ENCODE assay signal across 10 cellular contexts in genomic region chr15:31605467-31605931, GRCh38.
DNase-seq lines count a peak whose midpoint lies in the region; ATAC-seq and TF ChIP-seq lines count a peak whose summit lies in the region.
"Had no signal": no experiment of that assay in that cellular context is flagged by ENCODE, and none has a peak within 500 bp of the region (broad histone marks: within the 10 kb centered on the region; RNA-seq: fewer than 3 reads in every experiment).

No MANE protein-coding gene starts in this region.

- ATAC-seq in WTC11 (peak; percentile 95), left ventricle myocardium superior (peak; percentile 43), HG03045 (IDR thresholded peaks at IDR 0.05; ENCODE audit: unreplicated experiment) (no peak)
- ATAC-seq in CD4-positive, alpha-beta T cell (ENCODE audit: poor library complexity), result no peak

- H3K27ac ChIP-seq in 22Rv1, result no peak overlapping the region
- H3K27ac ChIP-seq in CD4-positive, alpha-beta T cell (ENCODE audit: low read depth, low read length), result no peak overlapping the region

- peak; percentile 23; the same call in 1 of the 2 replicates for TF ChIP-seq CTCF in 22Rv1 (IDR thresholded peaks at IDR 0.05)
- TF ChIP-seq CTCF in GM10248 (IDR thresholded peaks at IDR 0.05; ENCODE audit: control extremely low read depth, extremely low read depth, low read depth, missing control alignments), result peak; percentile 15
- no peak for TF ChIP-seq CTCF in WTC11 (IDR thresholded peaks at IDR 0.05)
- TF ChIP-seq CTCF in CD4-positive, alpha-beta T cell (IDR thresholded peaks at IDR 0.05), result no peak

- peaks cover 20% of the 10 kb centered on the region for H3K4me1 Mint-ChIP-seq in WTC11
- H3K4me1 Mint-ChIP-seq in CD4-positive, alpha-beta T cell (ENCODE audit: low read depth), result no peaks in the 10 kb centered on the region

- CTCF ChIA-PET in GM10248 (lab: Yijun Ruan, JAX) (interaction anchor here (1.2 kb wide), 1 partner anchor 9 kb away, joined by 3 read pairs; no protein-coding TSS in a partner anchor), WTC11 (lab: Charles Lee) (interaction anchor here (0.6 to 1.0 kb wide), 3 partner anchors 9 to 150 kb away, joined by 3 read pairs; no protein-coding TSS in a partner anchor)
- CTCF ChIA-PET in CD4-positive, alpha-beta T cell (lab: Charles Lee), result no interaction called here

- no peak for DNase-seq in GM10248 (ENCODE audit: extremely low spot score)
- DNase-seq in WTC11 (ENCODE audit: low spot score), result peak; percentile 62
- DNase-seq in left ventricle myocardium superior, result no peak
- no peak for DNase-seq in CD4-positive, alpha-beta T cell
- no peak for DNase-seq in stimulated activated CD4-positive, alpha-beta T cell treated with anti-CD3 and anti-CD28 coated beads, Interleukin-2, amount 100 ng/mL, for 48 hours
- DNase-seq in NCI-H1105 (lab: John Stamatoyannopoulos, UW), result no peak
- DNase-seq: activated CD4-positive, alpha-beta T cell treated with anti-CD3 and anti-CD28 coated beads, Interleukin-2, amount 50 U/mL, for 4 hours; stimulated activated CD4-positive, alpha-beta T cell treated with anti-CD3 and anti-CD28 coated beads, Interleukin-4, amount 100 ng/mL, for 24 hours had no signal

- H3K27me3 ChIP-seq in CD4-positive, alpha-beta T cell (ENCODE audit: control insufficient read depth, insufficient read depth, low read length), result no peaks in the 10 kb centered on the region

- H3K27ac Mint-ChIP-seq in WTC11, result no peak overlapping the region
- H3K27ac Mint-ChIP-seq in CD4-positive, alpha-beta T cell, result no peak overlapping the region

- H3K9me3 Mint-ChIP-seq in WTC11, result peaks cover 14% of the 10 kb centered on the region
- H3K9me3 Mint-ChIP-seq in CD4-positive, alpha-beta T cell, result no peaks in the 10 kb centered on the region

- H3K27me3 Mint-ChIP-seq in WTC11 (ENCODE audit: low read depth), result no peaks in the 10 kb centered on the region; the same call in 1 of the 2 replicates
- peaks cover 47% of the 10 kb centered on the region for H3K27me3 Mint-ChIP-seq in CD4-positive, alpha-beta T cell

- POLR2A ChIA-PET in GM10248 (lab: Yijun Ruan, JAX), result no interaction called here
- POLR2A ChIA-PET in WTC11 (lab: Charles Lee), result no interaction called here
- POLR2A ChIA-PET in CD4-positive, alpha-beta T cell (lab: Charles Lee), result no interaction called here

- H3K36me3 Mint-ChIP-seq in WTC11, result no peaks in the 10 kb centered on the region
- no peaks in the 10 kb centered on the region for H3K36me3 Mint-ChIP-seq in CD4-positive, alpha-beta T cell (ENCODE audit: low read depth)

- intact Hi-C loops in left ventricle myocardium superior (cut with micrococcal nuclease), result no loop called here
- intact Hi-C loops in CD4-positive, alpha-beta T cell (cut with DNase I, micrococcal nuclease), result no loop called here

- H3K4me3 Mint-ChIP-seq in WTC11, result no peak overlapping the region
- H3K4me3 Mint-ChIP-seq in CD4-positive, alpha-beta T cell, result no peak overlapping the region

- H3K9me3 ChIP-seq in CD4-positive, alpha-beta T cell (ENCODE audit: control insufficient read depth, low read length), result no peaks in the 10 kb centered on the region

TF ChIP-seq in WTC11, 78 proteins besides CTCF, POLR2A, EP300 and RAD21:
- TF ChIP-seq ZNF317 (CRISPR knock-in tag; IDR thresholded peaks at IDR 0.05; ENCODE audit: borderline replicate concordance, low read depth) (0 out of 2 replicates have a peak, but pooled peaks have one; percentile 12), ZNF138 (CRISPR knock-in tag; conservative IDR thresholded peaks at IDR 0.05) (no peak)
TF ChIP-seq in WTC11: peak in this region for 1.

Comparison
In these comparisons a context has a peak if more than half of its experiments do, and no peak if none do; other contexts are left out.
1. CTCF ChIP-seq: peak in 22Rv1 (single experiment) and GM10248 (single experiment); none in WTC11 (single experiment) and CD4-positive, alpha-beta T cell (single experiment).
2. ATAC-seq: peak in WTC11 (single experiment) and left ventricle myocardium superior (single experiment); none in CD4-positive, alpha-beta T cell (single experiment) and HG03045 (single experiment).